Comparison of ENCODE assay signal across 1 cellular context in the genomic region with DNA sequence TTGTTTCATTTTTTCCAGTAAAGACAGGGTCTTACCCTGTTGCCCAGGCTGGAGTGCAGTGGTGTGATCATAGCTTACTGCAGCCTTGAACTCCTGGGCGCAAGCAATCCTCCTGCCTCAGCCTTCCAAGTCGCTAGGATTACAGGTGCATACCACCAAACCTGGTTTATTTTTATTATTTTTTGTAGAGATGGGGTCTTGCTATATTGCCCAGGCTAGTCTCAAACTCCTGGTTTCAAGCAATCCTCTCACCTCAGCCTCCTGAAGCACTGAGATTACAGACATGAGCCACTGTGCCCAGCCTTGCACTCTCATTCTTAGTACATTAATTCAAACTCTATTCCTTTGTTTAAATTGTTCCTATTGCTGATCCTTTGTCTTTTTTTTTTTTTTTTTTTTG. TPM values are rescaled to one million over a fixed set of nuclear protein-coding genes. Genes with fewer than 3 reads are reported as not detected.
"Had no signal": no experiment of that assay in that cellular context is flagged by ENCODE, and none has a peak within 500 bp of the region (broad histone marks: within the 10 kb centered on the region; RNA-seq: fewer than 3 reads in every experiment).

No MANE protein-coding gene starts in this region.

RNA-seq across cellular contexts. Expression of a gene that starts 24.0 kb away (rescaled TPM):
- total RNA-seq: SJSA1 had no signal
